ENCODE assay signal across 8 cellular contexts in the genomic region with DNA sequence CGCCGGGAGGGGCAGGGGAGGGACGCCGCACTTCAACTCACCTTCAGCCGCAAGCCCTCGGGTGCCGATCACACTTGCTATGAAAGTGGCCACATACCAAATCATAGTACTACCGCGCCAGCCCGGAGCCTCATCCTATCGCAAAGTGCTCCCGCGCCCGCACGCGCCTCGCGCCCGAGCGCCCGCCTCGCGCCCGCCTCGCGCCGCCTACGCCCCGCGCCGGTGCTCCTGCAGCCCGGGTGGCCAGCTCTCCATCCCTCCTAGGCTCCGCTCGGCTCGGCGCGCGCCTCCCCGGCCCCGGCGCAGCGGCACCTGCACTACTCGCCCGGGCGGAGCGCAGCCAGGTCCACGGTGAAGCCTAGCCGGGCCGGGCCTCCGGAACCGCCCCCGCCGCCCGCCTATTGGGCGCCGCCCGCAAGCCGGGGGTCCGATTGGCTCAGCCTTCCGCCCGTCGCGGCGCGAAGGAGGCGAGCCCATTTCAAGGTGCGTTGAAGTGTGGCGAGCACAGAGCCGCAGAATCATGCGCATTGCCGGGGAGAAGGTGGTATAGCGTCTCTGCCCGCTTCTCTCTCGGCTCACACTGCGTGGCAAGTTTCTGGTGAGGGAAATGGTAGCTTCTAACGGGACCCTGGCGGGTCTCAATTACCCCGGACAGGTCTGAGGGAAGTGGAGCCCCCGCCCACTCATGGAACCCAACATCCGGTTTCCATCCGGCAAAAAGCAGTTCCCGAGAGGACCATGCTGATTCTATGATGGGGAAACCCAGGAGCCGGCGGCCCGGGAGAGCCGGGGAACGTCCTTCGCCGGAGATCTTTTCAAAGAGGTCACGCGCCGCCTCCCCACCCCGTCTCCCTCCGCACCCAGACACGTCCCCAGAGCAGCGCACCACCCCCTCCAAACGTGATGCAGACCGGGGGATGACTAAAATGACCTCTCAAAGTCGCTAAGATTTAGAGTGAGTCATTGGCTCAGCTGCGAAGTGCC. TPM values are rescaled to one million over a fixed set of nuclear protein-coding genes. Genes with fewer than 3 reads are reported as not detected.
DNase-seq lines count a peak whose midpoint lies in the region; ATAC-seq and TF ChIP-seq lines count a peak whose summit lies in the region.

A gene with protein sequence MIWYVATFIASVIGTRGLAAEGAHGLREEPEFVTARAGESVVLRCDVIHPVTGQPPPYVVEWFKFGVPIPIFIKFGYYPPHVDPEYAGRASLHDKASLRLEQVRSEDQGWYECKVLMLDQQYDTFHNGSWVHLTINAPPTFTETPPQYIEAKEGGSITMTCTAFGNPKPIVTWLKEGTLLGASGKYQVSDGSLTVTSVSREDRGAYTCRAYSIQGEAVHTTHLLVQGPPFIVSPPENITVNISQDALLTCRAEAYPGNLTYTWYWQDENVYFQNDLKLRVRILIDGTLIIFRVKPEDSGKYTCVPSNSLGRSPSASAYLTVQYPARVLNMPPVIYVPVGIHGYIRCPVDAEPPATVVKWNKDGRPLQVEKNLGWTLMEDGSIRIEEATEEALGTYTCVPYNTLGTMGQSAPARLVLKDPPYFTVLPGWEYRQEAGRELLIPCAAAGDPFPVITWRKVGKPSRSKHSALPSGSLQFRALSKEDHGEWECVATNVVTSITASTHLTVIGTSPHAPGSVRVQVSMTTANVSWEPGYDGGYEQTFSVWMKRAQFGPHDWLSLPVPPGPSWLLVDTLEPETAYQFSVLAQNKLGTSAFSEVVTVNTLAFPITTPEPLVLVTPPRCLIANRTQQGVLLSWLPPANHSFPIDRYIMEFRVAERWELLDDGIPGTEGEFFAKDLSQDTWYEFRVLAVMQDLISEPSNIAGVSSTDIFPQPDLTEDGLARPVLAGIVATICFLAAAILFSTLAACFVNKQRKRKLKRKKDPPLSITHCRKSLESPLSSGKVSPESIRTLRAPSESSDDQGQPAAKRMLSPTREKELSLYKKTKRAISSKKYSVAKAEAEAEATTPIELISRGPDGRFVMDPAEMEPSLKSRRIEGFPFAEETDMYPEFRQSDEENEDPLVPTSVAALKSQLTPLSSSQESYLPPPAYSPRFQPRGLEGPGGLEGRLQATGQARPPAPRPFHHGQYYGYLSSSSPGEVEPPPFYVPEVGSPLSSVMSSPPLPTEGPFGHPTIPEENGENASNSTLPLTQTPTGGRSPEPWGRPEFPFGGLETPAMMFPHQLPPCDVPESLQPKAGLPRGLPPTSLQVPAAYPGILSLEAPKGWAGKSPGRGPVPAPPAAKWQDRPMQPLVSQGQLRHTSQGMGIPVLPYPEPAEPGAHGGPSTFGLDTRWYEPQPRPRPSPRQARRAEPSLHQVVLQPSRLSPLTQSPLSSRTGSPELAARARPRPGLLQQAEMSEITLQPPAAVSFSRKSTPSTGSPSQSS (N-terminal part only) (minus strand): TSS at position 319 of the 984 bp plus-strand sequence. CDS start 214 bp downstream, at position 105.

- H3K27me3 ChIP-seq in A673 (replicated peaks; ENCODE audit: insufficient read depth, low read depth, low read length, poor library complexity), result peaks cover 37% of the 10 kb centered on the region

- peak within 1 kb of the TSS; percentile 93 for H3K4me3 Mint-ChIP-seq in endothelial cell (ENCODE audit: unreplicated experiment)

- BruUV-seq in A673 (replicated peaks; lab: Mats Ljungman, UMichigan), result no TSS peak

- CTCF ChIA-PET in A673 (lab: Charles Lee), result no interaction called here

- no peaks in the 10 kb centered on the region for H3K9me3 ChIP-seq in A673 (ENCODE audit: low read depth, low read length, poor library complexity, severe bottlenecking)

- peak; percentile 88 for DNase-seq in A673 (ENCODE audit: low spot score)
- DNase-seq in NCI-H510A (lab: John Stamatoyannopoulos, UW), result peak; percentile 92
- DNase-seq in activated CD8-positive, alpha-beta memory T cell treated with anti-CD3 and anti-CD28 coated beads, Interleukin-2, amount 50 U/mL, for 48 hours, result peak; percentile 95
- DNase-seq in endothelial cell (ENCODE audit: low spot score), result peak; percentile 88
- DNase-seq in middle frontal gyrus (ENCODE audit: extremely low spot score, low spot score), result peak; percentile 85
- peak; percentile 80 to 85 for DNase-seq in stimulated activated CD8-positive, alpha-beta memory T cell treated with anti-CD3 and anti-CD28 coated beads, Interleukin-2, amount 100 ng/mL, for 1 hour (ENCODE audit: low read depth in 2 of 2)

- H3K27ac ChIP-seq in A673 (ENCODE audit: low read depth, low read length, poor library complexity, severe bottlenecking), result no peak within 1 kb of the TSS

- H3K4me3 ChIP-seq in A673 (ENCODE audit: low read depth, low read length, poor library complexity, severe bottlenecking), result peak within 1 kb of the TSS; percentile 60

- peaks cover 13% of the 10 kb centered on the region for H3K4me1 Mint-ChIP-seq in endothelial cell (ENCODE audit: unreplicated experiment)

- POLR2A ChIA-PET in A673 (lab: Charles Lee; ENCODE audit: low non-redundant PET), result no interaction called here

- H3K27ac Mint-ChIP-seq in endothelial cell (ENCODE audit: unreplicated experiment), result peak within 1 kb of the TSS; percentile 42

- TF ChIP-seq CTCF in A673 (conservative IDR thresholded peaks at IDR 0.05; ENCODE audit: low read depth, low read length), result no peak
- no peak for TF ChIP-seq CTCF in endothelial cell (IDR thresholded peaks at IDR 0.05; ENCODE audit: unreplicated experiment)

- peaks cover 4% of the 10 kb centered on the region for H3K36me3 Mint-ChIP-seq in endothelial cell (ENCODE audit: low read depth, unreplicated experiment)

- peaks cover 5% of the 10 kb centered on the region for H3K4me1 ChIP-seq in A673 (ENCODE audit: insufficient read depth, low read length, poor library complexity, severe bottlenecking)

- intact Hi-C loops in A673 (cut with micrococcal nuclease; ENCODE audit: unreplicated experiment), result no loop called here

- ATAC-seq in GM18867 (IDR thresholded peaks at IDR 0.05; ENCODE audit: unreplicated experiment) (peak; percentile 100), HG03097 (IDR thresholded peaks at IDR 0.05; ENCODE audit: low FRiP score, unreplicated experiment) (peak; percentile 100)

- H3K9me3 Mint-ChIP-seq in endothelial cell (ENCODE audit: unreplicated experiment), result no peaks in the 10 kb centered on the region

- H3K36me3 ChIP-seq in A673 (ENCODE audit: insufficient read depth, low read length, poor library complexity, severe bottlenecking), result no peaks in the 10 kb centered on the region

- peaks cover 29% of the 10 kb centered on the region for H3K27me3 Mint-ChIP-seq in endothelial cell (ENCODE audit: unreplicated experiment)

RNA-seq across cellular contexts. Expression of the gene that starts here (rescaled TPM):
- total RNA-seq in A673 (2021) (10.1 and 14.2 TPM in 2 replicates), endothelial cell (ENCODE audit: unreplicated experiment) (6.6 TPM)
